Comparison of ENCODE assay signal across 17 cellular contexts in genomic region chr11:35152575-35152974, GRCh38. TPM values are rescaled to one million over a fixed set of nuclear protein-coding genes. Genes with fewer than 3 reads are reported as not detected.
DNase-seq lines count a peak whose midpoint lies in the region; ATAC-seq and TF ChIP-seq lines count a peak whose summit lies in the region.
"Had no signal": no experiment of that assay in that cellular context is flagged by ENCODE, and none has a peak within 500 bp of the region (broad histone marks: within the 10 kb centered on the region; RNA-seq: fewer than 3 reads in every experiment).

No MANE protein-coding gene starts in this region.

- peak overlapping the region; percentile 87 for H3K27ac Mint-ChIP-seq in activated T-cell treated with anti-CD3 and anti-CD28 coated beads, Interleukin-2, amount 50 U/mL, for 24 hours
- peak overlapping the region; percentile 68 for H3K27ac Mint-ChIP-seq in central memory CD8-positive, alpha-beta T cell (ENCODE audit: low read depth)
- peak overlapping the region; percentile 46 for H3K27ac Mint-ChIP-seq in stimulated activated effector memory CD8-positive, alpha-beta T cell treated with anti-CD3 and anti-CD28 coated beads, Interleukin-12 subunit alpha, Interleukin-12 subunit beta, amount 100 ng/mL, for 72 hours

- H3K4me1 Mint-ChIP-seq in activated T-cell treated with anti-CD3 and anti-CD28 coated beads, Interleukin-2, amount 50 U/mL, for 24 hours (ENCODE audit: low read depth) = peaks cover 97% of the 10 kb centered on the region
- peaks cover 98% of the 10 kb centered on the region for H3K4me1 Mint-ChIP-seq in central memory CD8-positive, alpha-beta T cell
- H3K4me1 Mint-ChIP-seq in stimulated activated effector memory CD8-positive, alpha-beta T cell treated with anti-CD3 and anti-CD28 coated beads, Interleukin-12 subunit alpha, Interleukin-12 subunit beta, amount 100 ng/mL, for 72 hours = peaks cover 85% of the 10 kb centered on the region

- peaks cover 4% of the 10 kb centered on the region; the same call in 1 of the 2 replicates for H3K9me3 ChIP-seq in IMR-90 (ENCODE audit: control insufficient read depth, insufficient read depth, low read length)

- peaks cover 58% of the 10 kb centered on the region for H3K9me1 ChIP-seq in IMR-90 (ENCODE audit: insufficient read depth, low read length)

- no peak overlapping the region for H4K91ac ChIP-seq in IMR-90 (ENCODE audit: insufficient read depth, low read depth, low read length)

- peaks cover 100% of the 10 kb centered on the region for H3K36me3 Mint-ChIP-seq in activated T-cell treated with anti-CD3 and anti-CD28 coated beads, Interleukin-2, amount 50 U/mL, for 24 hours (ENCODE audit: low read depth)
- peaks cover 72% of the 10 kb centered on the region for H3K36me3 Mint-ChIP-seq in central memory CD8-positive, alpha-beta T cell (ENCODE audit: insufficient read depth)
- peaks cover 89% of the 10 kb centered on the region for H3K36me3 Mint-ChIP-seq in stimulated activated effector memory CD8-positive, alpha-beta T cell treated with anti-CD3 and anti-CD28 coated beads, Interleukin-12 subunit alpha, Interleukin-12 subunit beta, amount 100 ng/mL, for 72 hours

- peak overlapping the region; percentile 5 for H2BK5ac ChIP-seq in IMR-90 (ENCODE audit: low read depth, low read length, poor library complexity, severe bottlenecking)

- no peak overlapping the region for H3K4ac ChIP-seq in IMR-90 (ENCODE audit: low read depth, low read length)

- no peak overlapping the region for H3K4me3 ChIP-seq in IMR-90 (ENCODE audit: insufficient read depth, low read depth, low read length)
- H3K4me3 ChIP-seq: cardiac muscle cell had no signal

- no peak overlapping the region for H3K9ac ChIP-seq in IMR-90 (ENCODE audit: low read depth, low read length)

- no peak overlapping the region for H2AK9ac ChIP-seq in IMR-90 (replicated peaks; ENCODE audit: low read depth, low read length, poor library complexity)

- H3K56ac ChIP-seq in IMR-90 (ENCODE audit: extremely low read depth, insufficient read depth, low read length) = no peak overlapping the region

- WGBS in IMR-90 (ENCODE audit: extremely low coverage in 2 of 2, insufficient read length in 1 of 2), 2 experiments = 93% methylated on average over 2 of the region's 3 CpGs; no CpG with 5 or more reads in 1 of the 2 experiments

- CTCF ChIA-PET in IMR-90 (lab: Yijun Ruan, JAX) = no interaction called here

- no peak for TF ChIP-seq POLR2A in IMR-90 (IDR thresholded peaks at IDR 0.05; ENCODE audit: low read depth, low read length)

- H3K4me1 ChIP-seq in IMR-90 (ENCODE audit: control insufficient read depth, insufficient read depth, low read length) = peaks cover 29% of the 10 kb centered on the region

- H4K20me1 ChIP-seq in IMR-90 (ENCODE audit: insufficient read depth, low read length) = peaks cover 99% of the 10 kb centered on the region

- no peak for TF ChIP-seq CTCF in IMR-90 (conservative IDR thresholded peaks at IDR 0.05; ENCODE audit: low read depth, low read length)

- in situ Hi-C loops in IMR-90 (cut with MboI; ENCODE audit: low sequenced_read_pairs) = loop anchor here (25.0 kb wide), 1 partner anchor 565 kb away; no protein-coding TSS in a partner anchor

- no peak overlapping the region for H4K8ac ChIP-seq in IMR-90 (ENCODE audit: low read depth in 2 of 2, low read length in 2 of 2)

- no peak for TF ChIP-seq RAD21 in IMR-90 (IDR thresholded peaks at IDR 0.05; ENCODE audit: low read length)

- no peak overlapping the region for H4K5ac ChIP-seq in IMR-90 (ENCODE audit: low read depth, low read length)

- no peak for ATAC-seq in IMR-90 (ENCODE audit: low read depth)
- no peak for ATAC-seq in central memory CD8-positive, alpha-beta T cell (replicated peaks; ENCODE audit: extremely low read depth, poor library complexity, severe bottlenecking)
- ATAC-seq in stimulated activated effector memory CD8-positive, alpha-beta T cell treated with anti-CD3 and anti-CD28 coated beads, Interleukin-12 subunit alpha, Interleukin-12 subunit beta, amount 100 ng/mL, for 72 hours = no peak
- ATAC-seq in GM19324 (IDR thresholded peaks at IDR 0.05; ENCODE audit: low FRiP score, unreplicated experiment) = no peak
- ATAC-seq in GM21619 (IDR thresholded peaks at IDR 0.05; ENCODE audit: unreplicated experiment) = no peak
- ATAC-seq: sciatic nerve had no signal

- peaks cover 0 to 78% of the 10 kb centered on the region in 2 experiments; a peak in 2 of 4 replicates for H3K79me1 ChIP-seq in IMR-90 (ENCODE audit: low read depth in 1 of 2, low read length in 2 of 2)

- H3K9me3 Mint-ChIP-seq in activated T-cell treated with anti-CD3 and anti-CD28 coated beads, Interleukin-2, amount 50 U/mL, for 24 hours = peaks cover 9% of the 10 kb centered on the region
- no peaks in the 10 kb centered on the region for H3K9me3 Mint-ChIP-seq in central memory CD8-positive, alpha-beta T cell
- H3K9me3 Mint-ChIP-seq in stimulated activated effector memory CD8-positive, alpha-beta T cell treated with anti-CD3 and anti-CD28 coated beads, Interleukin-12 subunit alpha, Interleukin-12 subunit beta, amount 100 ng/mL, for 72 hours = no peaks in the 10 kb centered on the region

- no peak overlapping the region for H3K18ac ChIP-seq in IMR-90 (ENCODE audit: low read depth, low read length)

- no peak overlapping the region for H2BK120ac ChIP-seq in IMR-90 (ENCODE audit: low read depth, low read length)

- 0 out of 2 replicates have a peak overlapping the region, but pooled peaks have one; percentile 1 for H3K27ac ChIP-seq in IMR-90 (ENCODE audit: insufficient read depth, low read length)
- H3K27ac ChIP-seq: cardiac muscle cell had no signal

- H3K27me3 ChIP-seq in IMR-90 (ENCODE audit: control insufficient read depth, insufficient read depth, low read length) = no peaks in the 10 kb centered on the region
- H3K27me3 ChIP-seq: cardiac muscle cell had no signal

- no peak overlapping the region for H2BK20ac ChIP-seq in IMR-90 (ENCODE audit: low read depth, low read length)

- DNase-seq in activated T-cell treated with anti-CD3 and anti-CD28 coated beads, Interleukin-2, amount 50 U/mL, for 24 hours = no peak
- DNase-seq in activated T-cell treated with anti-CD3 and anti-CD28 coated beads, Interleukin-2, amount 50 U/mL, for 48 hours = no peak
- DNase-seq in IMR-90 (no peak), nucleus accumbens (lab: John Stamatoyannopoulos, UW) (no peak)
- DNase-seq in central memory CD8-positive, alpha-beta T cell (ENCODE audit: low spot score in 2 of 2) = no peak
- no peak for DNase-seq in stimulated activated effector memory CD8-positive, alpha-beta T cell treated with anti-CD3 and anti-CD28 coated beads, Interleukin-12 subunit alpha, Interleukin-12 subunit beta, amount 100 ng/mL, for 72 hours (ENCODE audit: low spot score in 2 of 2)
- DNase-seq: ACHN; midbrain; NCI-H1436; NCI-H2227 treated with DMSO at 0.1 percent for 48 hours; NK-92 treated with Interleukin-12 subunit alpha and Interleukin-12 subunit beta, amount 100 ng/mL, for 24 hours; occipital lobe; SW 1271 had no signal

- no peak overlapping the region; the same call in 1 of the 2 replicates for H3K4me2 ChIP-seq in IMR-90 (ENCODE audit: low read depth, low read length)

- H3K23ac ChIP-seq in IMR-90 (ENCODE audit: low read depth, low read length) = no peak overlapping the region

- POLR2A ChIA-PET in IMR-90 (lab: Charles Lee; ENCODE audit: unreplicated experiment) = interaction anchor here (1.1 kb wide), 1 partner anchor 11 kb away, joined by 3 read pairs; no protein-coding TSS in a partner anchor

- dilution Hi-C loops in IMR-90 (cut with HindIII; ENCODE audit: low sequenced_read_pairs, unreplicated experiment) = no loop called here

- no TSS peak for BruUV-seq in IMR-90 (replicated peaks; lab: Mats Ljungman, UMichigan)

- no peak overlapping the region for H3K14ac ChIP-seq in IMR-90 (replicated peaks; ENCODE audit: low read depth, low read length)

- H2AK5ac ChIP-seq in IMR-90 (ENCODE audit: low read depth, low read length) = no peak overlapping the region

- no peaks in the 10 kb centered on the region for H3K27me3 Mint-ChIP-seq in activated T-cell treated with anti-CD3 and anti-CD28 coated beads, Interleukin-2, amount 50 U/mL, for 24 hours
- H3K27me3 Mint-ChIP-seq in central memory CD8-positive, alpha-beta T cell = no peaks in the 10 kb centered on the region

- intact Hi-C loops in IMR-90 (cut with micrococcal nuclease) = loop anchor here (10.0 kb wide), 1 partner anchor 152 kb away; no protein-coding TSS in a partner anchor

- H2AFZ ChIP-seq in IMR-90 (replicated peaks; ENCODE audit: low read length, poor library complexity) = no peak overlapping the region

- no peak overlapping the region for H3K4me3 Mint-ChIP-seq in activated T-cell treated with anti-CD3 and anti-CD28 coated beads, Interleukin-2, amount 50 U/mL, for 24 hours
- peak overlapping the region; percentile 40 for H3K4me3 Mint-ChIP-seq in central memory CD8-positive, alpha-beta T cell
- peak overlapping the region; percentile 38 for H3K4me3 Mint-ChIP-seq in stimulated activated effector memory CD8-positive, alpha-beta T cell treated with anti-CD3 and anti-CD28 coated beads, Interleukin-12 subunit alpha, Interleukin-12 subunit beta, amount 100 ng/mL, for 72 hours

- H3K36me3 ChIP-seq in IMR-90 (ENCODE audit: control insufficient read depth, insufficient read depth, low read length) = peaks cover 46% of the 10 kb centered on the region
- H3K36me3 ChIP-seq: cardiac muscle cell had no signal

- H2BK15ac ChIP-seq in IMR-90 (ENCODE audit: low read depth, low read length) = no peak overlapping the region

TF ChIP-seq in IMR-90, 13 proteins besides CTCF, POLR2A, EP300 and RAD21:
- no peak for TF ChIP-seq SMC3 (IDR thresholded peaks at IDR 0.05; ENCODE audit: low read depth, low read length)
- TF ChIP-seq FOS (IDR thresholded peaks at IDR 0.05; ENCODE audit: low read depth, low read length) = no peak
- TF ChIP-seq MAFK (IDR thresholded peaks at IDR 0.05; ENCODE audit: low read depth, low read length) = no peak

RNA-seq across cellular contexts. Expression of gene CD44, which starts 13.6 kb away (rescaled TPM):
- total RNA-seq in IMR-90 (2012; rRNA removed) = 341 and 357 TPM in 2 replicates
- polyA plus RNA-seq in IMR-90 (2012; rRNA removed) = 947 and 1,094 TPM in 2 replicates
- 502 and 1,091 TPM in 2 replicates for polyA plus RNA-seq in IMR-90 (2012; cell fraction: cytosol; rRNA removed)
- 461 and 652 TPM in 2 replicates for polyA plus RNA-seq in IMR-90 (2012; cell fraction: nucleus; rRNA removed; ENCODE audit: low replicate concordance)
